8 cellular contexts compared by ENCODE assay signal in genomic region chr1:188027613-188028012, GRCh38.
DNase-seq lines count a peak whose midpoint lies in the region; ATAC-seq and TF ChIP-seq lines count a peak whose summit lies in the region.

No MANE protein-coding gene starts in this region.

- intact Hi-C loops in heart right ventricle (cut with DNase I), result no loop called here

- H3K4me3 ChIP-seq in heart right ventricle, result no peak overlapping the region

- ATAC-seq in GM18873 (IDR thresholded peaks at IDR 0.05; ENCODE audit: low FRiP score, unreplicated experiment) (peak; percentile 85), HG03045 (IDR thresholded peaks at IDR 0.05; ENCODE audit: unreplicated experiment) (peak; percentile 69), heart right ventricle (no peak)

- peak; percentile 75 for DNase-seq in amniotic stem cell (lab: John Stamatoyannopoulos, UW)
- peak; percentile 100 for DNase-seq in renal cortical epithelial cell (ENCODE audit: low read depth)
- no peak for DNase-seq in GOT3 (lab: John Stamatoyannopoulos, UW)
- DNase-seq in stimulated activated CD4-positive, alpha-beta T cell treated with anti-CD3 and anti-CD28 coated beads, Interleukin-4, amount 100 ng/mL, for 4 hours, result no peak
- DNase-seq in heart right ventricle, result no peak
- no peak for DNase-seq in SKM-1 (lab: John Stamatoyannopoulos, UW; ENCODE audit: unreplicated experiment)

- no peak for TF ChIP-seq CTCF in heart right ventricle (IDR thresholded peaks at IDR 0.05)

- peaks cover 0 to 4% (median 0%) of the 10 kb centered on the region in 11 donors for H3K9me3 ChIP-seq in heart right ventricle

- no peaks in the 10 kb centered on the region for H3K36me3 ChIP-seq in heart right ventricle

- H3K27me3 ChIP-seq in heart right ventricle, result no peaks in the 10 kb centered on the region

- H3K4me1 ChIP-seq in heart right ventricle, result no peaks in the 10 kb centered on the region

- H3K27ac ChIP-seq in heart right ventricle, result no peak overlapping the region

Comparison
In these comparisons a context has a peak if more than half of its experiments do, and no peak if none do; other contexts are left out.
1. ATAC-seq: peak in GM18873 (single experiment) and HG03045 (single experiment); none in heart right ventricle (0 of 8).
2. DNase-seq: peak in amniotic stem cell (single experiment) and renal cortical epithelial cell (single experiment); none in GOT3 (single experiment), stimulated activated CD4-positive, alpha-beta T cell treated with anti-CD3 and anti-CD28 coated beads, Interleukin-4, amount 100 ng/mL, for 4 hours (0 of 2), heart right ventricle (0 of 2) and SKM-1 (single experiment).